Comparison of ENCODE assay signal across 2 cellular contexts in genomic region chr12:51393676-51394545, GRCh38.
TF ChIP-seq lines count a peak whose summit lies in the region.

No MANE protein-coding gene starts in this region.

TF ChIP-seq in liver, 16 proteins besides CTCF, POLR2A, EP300 and RAD21:
- no peak for TF ChIP-seq GABPA (IDR thresholded peaks at IDR 0.05 in 1 of 2, conservative IDR thresholded peaks at IDR 0.05 in 1 of 2)
- TF ChIP-seq ATF3 (IDR thresholded peaks at IDR 0.05) = no peak
- TF ChIP-seq HNF4G (IDR thresholded peaks at IDR 0.05) = no peak
- no peak for TF ChIP-seq JUND (IDR thresholded peaks at IDR 0.05)
- TF ChIP-seq TAF1 (conservative IDR thresholded peaks at IDR 0.05) = no peak
- TF ChIP-seq FOXA1 (IDR thresholded peaks at IDR 0.05) = no peak
- TF ChIP-seq SP1 (IDR thresholded peaks at IDR 0.05) = no peak
- TF ChIP-seq HNF4A (conservative IDR thresholded peaks at IDR 0.05) = no peak
- TF ChIP-seq RXRA (IDR thresholded peaks at IDR 0.05) = no peak
- TF ChIP-seq YY1 (IDR thresholded peaks at IDR 0.05) = no peak
- TF ChIP-seq FOXA2 (IDR thresholded peaks at IDR 0.05) = no peak
- no peak for TF ChIP-seq MAX (IDR thresholded peaks at IDR 0.05)
- TF ChIP-seq NR2F2 (IDR thresholded peaks at IDR 0.05) = no peak
- no peak for TF ChIP-seq REST (IDR thresholded peaks at IDR 0.05)
TF ChIP-seq in liver: peak in this region for 0.

TF ChIP-seq in HepG2, 621 proteins besides CTCF, POLR2A, EP300 and RAD21:
- TF ChIP-seq CCDC6 (CRISPR knock-in tag; IDR thresholded peaks at IDR 0.05) (no peak), ZNF512B (CRISPR knock-in tag; IDR thresholded peaks at IDR 0.05; ENCODE audit: borderline replicate concordance) (no peak), ZNF343 (CRISPR knock-in tag; IDR thresholded peaks at IDR 0.05) (no peak), ATF1 (CRISPR knock-in tag; IDR thresholded peaks at IDR 0.05) (no peak), ZNF10 (CRISPR knock-in tag; IDR thresholded peaks at IDR 0.05; ENCODE audit: borderline replicate concordance, low read depth) (no peak)
TF ChIP-seq in HepG2: peak in this region for 0.
